ENCODE assay signal across 16 cellular contexts in the genomic region with DNA sequence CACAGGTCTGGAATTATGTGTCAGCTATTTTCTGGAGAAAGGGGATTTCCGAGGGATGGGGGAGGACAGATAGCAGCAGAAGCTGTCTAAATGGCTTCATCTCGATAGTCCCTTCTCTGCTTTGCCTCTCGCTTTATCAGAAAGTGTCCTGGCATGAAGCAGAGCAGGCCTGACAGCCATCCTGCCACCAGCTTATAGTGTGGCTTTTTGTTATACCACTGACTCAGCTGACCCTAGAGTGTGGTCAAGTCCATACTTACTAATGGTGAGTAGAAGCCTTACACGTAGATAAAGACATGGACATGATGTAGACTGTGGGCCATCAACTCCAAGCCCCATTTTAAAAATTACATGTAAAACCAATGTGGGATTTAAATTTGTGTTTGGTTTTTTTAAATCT. TPM values are rescaled to one million over a fixed set of nuclear protein-coding genes. Genes with fewer than 3 reads are reported as not detected.
DNase-seq lines count a peak whose midpoint lies in the region; ATAC-seq, FAIRE-seq and TF ChIP-seq lines count a peak whose summit lies in the region.
"Had no signal": no experiment of that assay in that cellular context is flagged by ENCODE, and none has a peak within 500 bp of the region (broad histone marks: within the 10 kb centered on the region; RNA-seq: fewer than 3 reads in every experiment).

No MANE protein-coding gene starts in this region.

- no peaks in the 10 kb centered on the region for H3K9me3 Mint-ChIP-seq in activated CD4-positive, alpha-beta memory T cell treated with anti-CD3 and anti-CD28 coated beads for 36 hours
- no peaks in the 10 kb centered on the region for H3K9me3 Mint-ChIP-seq in activated CD4-positive, alpha-beta memory T cell treated with anti-CD3 and anti-CD28 coated beads, Interleukin-2, amount 10 ng/mL, durations not matched to agents 7 days and 5 days
- H3K9me3 Mint-ChIP-seq in stimulated activated naive B cell treated with anti-CD40 and anti-IgM and Interleukin-4, amounts not matched to agents 10 μg/mL and 1 μg/mL and 100 μg/mL, for 72 hours: no peaks in the 10 kb centered on the region
- no peaks in the 10 kb centered on the region for H3K9me3 Mint-ChIP-seq in activated naive CD8-positive, alpha-beta T cell treated with anti-CD3 and anti-CD28 coated beads for 36 hours
- H3K9me3 Mint-ChIP-seq: CD4-positive, alpha-beta memory T cell had no signal

- H3K4me1 ChIP-seq in HepG2 (ENCODE audit: insufficient read depth, low read length): peaks cover 58% of the 10 kb centered on the region

- CTCF ChIA-PET in activated CD4-positive, alpha-beta memory T cell treated with anti-CD3 and anti-CD28 coated beads for 36 hours (lab: Charles Lee): no interaction called here
- CTCF ChIA-PET in activated CD4-positive, alpha-beta memory T cell treated with anti-CD3 and anti-CD28 coated beads, Interleukin-2, amount 10 ng/mL, durations not matched to agents 7 days and 5 days (lab: Charles Lee): interaction anchor here (0.9 to 2.6 kb wide), 2 partner anchors 18 to 83 kb away, joined by 3 to 9 read pairs; no protein-coding TSS in a partner anchor
- CTCF ChIA-PET in HepG2 (lab: Yijun Ruan, JAX; ENCODE audit: low intra/inter-chr PET ratio, low total read pairs): no interaction called here
- CTCF ChIA-PET in GM10248 (lab: Yijun Ruan, JAX): interaction anchor here (0.7 to 5.9 kb wide), 3 partner anchors 9 to 56 kb away, joined by 3 to 34 read pairs (median 3); no protein-coding TSS in a partner anchor

- peak overlapping the region; percentile 36 for H3K4me2 ChIP-seq in HepG2 (ENCODE audit: low read depth, low read length)

- in situ Hi-C loops in HepG2 (cut with HindIII; ENCODE audit: extremely low pct_ligation_motif_present, low pct_unique_long_range_greater_than_20kb): no loop called here

- TF ChIP-seq EP300 in HepG2 (IDR thresholded peaks at IDR 0.05; ENCODE audit: low read depth in 2 of 2, low read length in 2 of 2) (no peak), HepG2 (CRISPR knock-in tag; IDR thresholded peaks at IDR 0.05; ENCODE audit: borderline replicate concordance) (no peak)

- no peak for DNase-seq in activated CD4-positive, alpha-beta memory T cell treated with anti-CD3 and anti-CD28 coated beads for 36 hours
- DNase-seq in activated CD4-positive, alpha-beta memory T cell treated with anti-CD3 and anti-CD28 coated beads, Interleukin-2, amount 10 ng/mL, durations not matched to agents 7 days and 5 days: no peak
- DNase-seq in RPMI7951 (ENCODE audit: low read depth): peak; percentile 24
- DNase-seq in HepG2 (ENCODE audit: low spot score): no peak
- DNase-seq in stimulated activated naive B cell treated with anti-CD40 and anti-IgM and Interleukin-4, amounts not matched to agents 10 μg/mL and 1 μg/mL and 100 μg/mL, for 72 hours: no peak
- DNase-seq in activated naive CD8-positive, alpha-beta T cell treated with anti-CD3 and anti-CD28 coated beads for 36 hours: no peak
- DNase-seq in GM10248 (ENCODE audit: extremely low spot score): no peak
- DNase-seq in cardiac septum (ENCODE audit: low spot score): no peak
- DNase-seq: 8988T; CD4-positive, alpha-beta memory T cell; HCEC 1CT; NCI-H1436; NCI-H2029 treated with DMSO at 0.1 percent for 48 hours; NCI-H774 had no signal

- POLR2A ChIA-PET in activated CD4-positive, alpha-beta memory T cell treated with anti-CD3 and anti-CD28 coated beads for 36 hours (lab: Charles Lee): interaction anchor here (0.6 to 1.2 kb wide), 3 partner anchors 9 to 745 kb away, joined by 3 to 5 read pairs (median 3); a partner anchor contains a TSS
- POLR2A ChIA-PET in activated CD4-positive, alpha-beta memory T cell treated with anti-CD3 and anti-CD28 coated beads, Interleukin-2, amount 10 ng/mL, durations not matched to agents 7 days and 5 days (lab: Charles Lee): interaction anchor here (1.2 kb wide), 1 partner anchor 8 kb away, joined by 3 read pairs; no protein-coding TSS in a partner anchor
- POLR2A ChIA-PET in HepG2 (lab: Yijun Ruan, JAX): interaction anchor here (1.4 kb wide), 1 partner anchor 19 kb away, joined by 4 read pairs; no protein-coding TSS in a partner anchor
- POLR2A ChIA-PET in GM10248 (lab: Yijun Ruan, JAX): no interaction called here

- H3K9me3 ChIP-seq in HepG2 (ENCODE audit: low read length): no peaks in the 10 kb centered on the region

- H4K20me1 ChIP-seq in HepG2 (ENCODE audit: insufficient read depth, low read length): no peaks in the 10 kb centered on the region

- TF ChIP-seq CTCF in HepG2 (CRISPR knock-in tag; IDR thresholded peaks at IDR 0.05) (no peak), GM10248 (IDR thresholded peaks at IDR 0.05; ENCODE audit: control extremely low read depth, extremely low read depth, low read depth, missing control alignments) (no peak)

- H3K4me3 Mint-ChIP-seq in activated CD4-positive, alpha-beta memory T cell treated with anti-CD3 and anti-CD28 coated beads for 36 hours: no peak overlapping the region
- H3K4me3 Mint-ChIP-seq in activated CD4-positive, alpha-beta memory T cell treated with anti-CD3 and anti-CD28 coated beads, Interleukin-2, amount 10 ng/mL, durations not matched to agents 7 days and 5 days: no peak overlapping the region
- no peak overlapping the region for H3K4me3 Mint-ChIP-seq in stimulated activated naive B cell treated with anti-CD40 and anti-IgM and Interleukin-4, amounts not matched to agents 10 μg/mL and 1 μg/mL and 100 μg/mL, for 72 hours
- H3K4me3 Mint-ChIP-seq in activated naive CD8-positive, alpha-beta T cell treated with anti-CD3 and anti-CD28 coated beads for 36 hours: no peak overlapping the region
- H3K4me3 Mint-ChIP-seq: CD4-positive, alpha-beta memory T cell had no signal

- no peak for TF ChIP-seq POLR2A in HepG2 (IDR thresholded peaks at IDR 0.05; ENCODE audit: insufficient read depth in 1 of 2, low read depth in 2 of 2, low read length in 2 of 2)

- H3K27ac Mint-ChIP-seq in activated CD4-positive, alpha-beta memory T cell treated with anti-CD3 and anti-CD28 coated beads for 36 hours: peak overlapping the region; percentile 18
- H3K27ac Mint-ChIP-seq in activated CD4-positive, alpha-beta memory T cell treated with anti-CD3 and anti-CD28 coated beads, Interleukin-2, amount 10 ng/mL, durations not matched to agents 7 days and 5 days: no peak overlapping the region
- no peak overlapping the region for H3K27ac Mint-ChIP-seq in stimulated activated naive B cell treated with anti-CD40 and anti-IgM and Interleukin-4, amounts not matched to agents 10 μg/mL and 1 μg/mL and 100 μg/mL, for 72 hours
- no peak overlapping the region for H3K27ac Mint-ChIP-seq in activated naive CD8-positive, alpha-beta T cell treated with anti-CD3 and anti-CD28 coated beads for 36 hours

- FAIRE-seq in HepG2 (lab: Jason Lieb, UNC): no peak
- FAIRE-seq: K562 had no signal

- H3K4me1 Mint-ChIP-seq in activated CD4-positive, alpha-beta memory T cell treated with anti-CD3 and anti-CD28 coated beads for 36 hours (ENCODE audit: low read depth): peaks cover 40% of the 10 kb centered on the region
- H3K4me1 Mint-ChIP-seq in activated CD4-positive, alpha-beta memory T cell treated with anti-CD3 and anti-CD28 coated beads, Interleukin-2, amount 10 ng/mL, durations not matched to agents 7 days and 5 days: peaks cover 26% of the 10 kb centered on the region
- H3K4me1 Mint-ChIP-seq in stimulated activated naive B cell treated with anti-CD40 and anti-IgM and Interleukin-4, amounts not matched to agents 10 μg/mL and 1 μg/mL and 100 μg/mL, for 72 hours: peaks cover 19 to 33% of the 10 kb centered on the region in 2 donors
- peaks cover 34% of the 10 kb centered on the region for H3K4me1 Mint-ChIP-seq in activated naive CD8-positive, alpha-beta T cell treated with anti-CD3 and anti-CD28 coated beads for 36 hours

- no peak overlapping the region for H3K9ac ChIP-seq in HepG2 (ENCODE audit: insufficient read depth, low read depth, low read length)

- intact Hi-C loops in activated CD4-positive, alpha-beta memory T cell treated with anti-CD3 and anti-CD28 coated beads for 36 hours (cut with micrococcal nuclease): loop anchor here (5.0 kb wide), 1 partner anchor 85 kb away; no protein-coding TSS in a partner anchor
- intact Hi-C loops in HepG2 (cut with micrococcal nuclease; ENCODE audit: unreplicated experiment): no loop called here
- intact Hi-C loops in cardiac septum (cut with DNase I): loop anchor here (5.0 kb wide), 1 partner anchor 145 kb away; a partner anchor contains a TSS

- peak overlapping the region; percentile 49 for H3K27ac ChIP-seq in HepG2 (ENCODE audit: extremely low read length, insufficient read depth, low read length)

- H3K36me3 Mint-ChIP-seq in activated CD4-positive, alpha-beta memory T cell treated with anti-CD3 and anti-CD28 coated beads for 36 hours: peaks cover 36% of the 10 kb centered on the region
- H3K36me3 Mint-ChIP-seq in activated CD4-positive, alpha-beta memory T cell treated with anti-CD3 and anti-CD28 coated beads, Interleukin-2, amount 10 ng/mL, durations not matched to agents 7 days and 5 days (ENCODE audit: low read depth): peaks cover 37% of the 10 kb centered on the region
- peaks cover 27 to 31% of the 10 kb centered on the region in 2 donors for H3K36me3 Mint-ChIP-seq in stimulated activated naive B cell treated with anti-CD40 and anti-IgM and Interleukin-4, amounts not matched to agents 10 μg/mL and 1 μg/mL and 100 μg/mL, for 72 hours
- peaks cover 36% of the 10 kb centered on the region for H3K36me3 Mint-ChIP-seq in activated naive CD8-positive, alpha-beta T cell treated with anti-CD3 and anti-CD28 coated beads for 36 hours

- WGBS in HepG2 (ENCODE audit: low lambda C conversion rate): 95% methylated on average over 4 of the region's 4 CpGs

- peaks cover 23% of the 10 kb centered on the region for H3K79me2 ChIP-seq in HepG2 (ENCODE audit: insufficient read depth, low read length)

- peaks cover 4 to 45% of the 10 kb centered on the region in 2 experiments for H3K36me3 ChIP-seq in HepG2 (replicated peaks in 1 of 2; ENCODE audit: control insufficient read depth in 1 of 2, insufficient read depth in 2 of 2, low read length in 2 of 2)

- no peak for ATAC-seq in HepG2
- peak; percentile 12 to 20 for ATAC-seq in stimulated activated naive B cell treated with anti-CD40 and anti-IgM and Interleukin-4, amounts not matched to agents 10 μg/mL and 1 μg/mL and 100 μg/mL, for 72 hours (replicated peaks)
- ATAC-seq: K562, Right ventricle myocardium inferior had no signal

- H3K27me3 Mint-ChIP-seq in activated CD4-positive, alpha-beta memory T cell treated with anti-CD3 and anti-CD28 coated beads for 36 hours: no peaks in the 10 kb centered on the region
- no peaks in the 10 kb centered on the region for H3K27me3 Mint-ChIP-seq in activated CD4-positive, alpha-beta memory T cell treated with anti-CD3 and anti-CD28 coated beads, Interleukin-2, amount 10 ng/mL, durations not matched to agents 7 days and 5 days
- H3K27me3 Mint-ChIP-seq in stimulated activated naive B cell treated with anti-CD40 and anti-IgM and Interleukin-4, amounts not matched to agents 10 μg/mL and 1 μg/mL and 100 μg/mL, for 72 hours: no peaks in the 10 kb centered on the region
- no peaks in the 10 kb centered on the region for H3K27me3 Mint-ChIP-seq in activated naive CD8-positive, alpha-beta T cell treated with anti-CD3 and anti-CD28 coated beads for 36 hours
- H3K27me3 Mint-ChIP-seq: CD4-positive, alpha-beta memory T cell had no signal

- no peak overlapping the region for H2AFZ ChIP-seq in HepG2 (ENCODE audit: low read length)

- TF ChIP-seq RAD21 in HepG2 (CRISPR knock-in tag; IDR thresholded peaks at IDR 0.05): no peak

- no peaks in the 10 kb centered on the region for H3K27me3 ChIP-seq in HepG2 (ENCODE audit: control insufficient read depth in 1 of 2, insufficient read depth in 2 of 2, low read length in 2 of 2)

- no TSS peak for BruUV-seq in HepG2 (replicated peaks; lab: Mats Ljungman, UMichigan)

- H3K4me3 ChIP-seq in HepG2 (replicated peaks in 1 of 3; ENCODE audit: insufficient read depth in 1 of 3, low read depth in 2 of 3, low read length in 3 of 3): no peak overlapping the region
- H3K4me3 ChIP-seq: K562 had no signal

RNA-seq across cellular contexts. Expression of a gene that starts 50.0 kb away (rescaled TPM):
- total RNA-seq in activated CD4-positive, alpha-beta memory T cell treated with anti-CD3 and anti-CD28 coated beads for 36 hours: 10 to 100 TPM; 26.0 to 28.2 TPM
- 10 to 100 TPM; 11.5 to 12.3 TPM for total RNA-seq in activated CD4-positive, alpha-beta memory T cell treated with anti-CD3 and anti-CD28 coated beads, Interleukin-2, amount 10 ng/mL, durations not matched to agents 7 days and 5 days
- total RNA-seq in RPMI7951 (2014; rRNA removed; shearing (Covaris generic)): 8.4 and 8.6 TPM in 2 replicates
- total RNA-seq in HepG2 (2016; rRNA removed; fragmentation: Illumina TruSeq; extraction: Trizol) (31.6 and 33.9 TPM in 2 replicates), cardiac septum (8.5 TPM)
- 47.2 and 49.8 TPM in 2 replicates for total RNA-seq in HepG2 (2016; cell fraction: cytosol; rRNA removed; fragmentation: Illumina TruSeq; extraction: Trizol; ENCODE audit: low read depth)
- 32.4 and 35.1 TPM in 2 replicates for total RNA-seq in HepG2 (2016; cell fraction: insoluble cytoplasmic fraction; rRNA removed; fragmentation: Illumina TruSeq; extraction: Trizol)
- total RNA-seq in HepG2 (2016; cell fraction: membrane; rRNA removed; fragmentation: Illumina TruSeq; extraction: Trizol): 31.7 and 32.8 TPM in 2 replicates
- 28.3 and 32.7 TPM in 2 replicates for total RNA-seq in HepG2 (2016; cell fraction: nucleus; rRNA removed; fragmentation: Illumina TruSeq; extraction: Trizol)
- 22.3 and 25.9 TPM in 2 replicates for polyA plus RNA-seq in HepG2 (2011; rRNA removed)
- 16.4 and 27.5 TPM in 2 replicates for polyA plus RNA-seq in HepG2 (2011; cell fraction: cytosol; rRNA removed)
- 21.0 and 22.1 TPM in 2 replicates for polyA plus RNA-seq in HepG2 (2011; cell fraction: nucleus; rRNA removed)
- polyA plus RNA-seq in HepG2 (2012): 18.3 and 18.7 TPM in 2 replicates
- 3.6 and 6.7 TPM in 2 replicates for polyA plus RNA-seq in HepG2 (2016; cell fraction: cytosol; fragmentation: Illumina TruSeq; extraction: Trizol; ENCODE audit: low read depth)
- polyA plus RNA-seq in HepG2 (2016; cell fraction: insoluble cytoplasmic fraction; fragmentation: Illumina TruSeq; extraction: Trizol; ENCODE audit: low read depth): 32.9 and 39.4 TPM in 2 replicates
- polyA plus RNA-seq in HepG2 (2016; cell fraction: membrane; fragmentation: Illumina TruSeq; extraction: Trizol; ENCODE audit: low read depth): 8.3 and 8.4 TPM in 2 replicates
- polyA plus RNA-seq in HepG2 (2016; cell fraction: nucleus; fragmentation: Illumina TruSeq; extraction: Trizol; ENCODE audit: insufficient read depth, low read depth): 33.7 and 36.4 TPM in 2 replicates
- 32.3 and 35.4 TPM in 2 replicates for polyA minus RNA-seq in HepG2 (2011; rRNA and poly(A)+ RNA removed; ENCODE audit: low replicate concordance)
- 11.1 and 16.9 TPM in 2 replicates for polyA minus RNA-seq in HepG2 (2011; cell fraction: cytosol; rRNA and poly(A)+ RNA removed)
- 66.7 and 69.2 TPM in 2 replicates for polyA minus RNA-seq in HepG2 (2011; cell fraction: nucleus; rRNA and poly(A)+ RNA removed)
- total RNA-seq in activated naive CD8-positive, alpha-beta T cell treated with anti-CD3 and anti-CD28 coated beads for 36 hours: 10 to 100 TPM; 37.9 to 38.6 TPM

Comparison
In these comparisons a context has a peak if more than half of its experiments do, and no peak if none do; other contexts are left out.
1. CTCF ChIA-PET loops: an anchor here in activated CD4-positive, alpha-beta memory T cell treated with anti-CD3 and anti-CD28 coated beads, Interleukin-2, amount 10 ng/mL, durations not matched to agents 7 days and 5 days (0.9 to 2.6 kb wide) and GM10248 (0.7 to 5.9 kb wide); none called in activated CD4-positive, alpha-beta memory T cell treated with anti-CD3 and anti-CD28 coated beads for 36 hours and HepG2.